18 cellular contexts compared by ENCODE assay signal in genomic region chr6:160945516-160946177, GRCh38. TPM values are rescaled to one million over a fixed set of nuclear protein-coding genes. Genes with fewer than 3 reads are reported as not detected.
DNase-seq lines count a peak whose midpoint lies in the region; ATAC-seq and TF ChIP-seq lines count a peak whose summit lies in the region.
"Had no signal": no experiment of that assay in that cellular context is flagged by ENCODE, and none has a peak within 500 bp of the region (broad histone marks: within the 10 kb centered on the region; RNA-seq: fewer than 3 reads in every experiment).

No MANE protein-coding gene starts in this region.

- H4K5ac ChIP-seq in IMR-90 (ENCODE audit: low read depth, low read length) = no peak overlapping the region

- no peak overlapping the region for H4K8ac ChIP-seq in IMR-90 (ENCODE audit: low read depth in 2 of 2, low read length in 2 of 2)

- no peak overlapping the region for H3K4ac ChIP-seq in IMR-90 (ENCODE audit: low read depth, low read length)

- no peak overlapping the region for H2BK5ac ChIP-seq in IMR-90 (ENCODE audit: low read depth, low read length, poor library complexity, severe bottlenecking)

- no peak overlapping the region for H4K91ac ChIP-seq in IMR-90 (ENCODE audit: insufficient read depth, low read depth, low read length)

- H3K4me1 ChIP-seq in IMR-90 (ENCODE audit: control insufficient read depth, insufficient read depth, low read length) (peaks cover 4% of the 10 kb centered on the region; the same call in 1 of the 2 replicates), lung (ENCODE audit: control insufficient read depth in 2 of 2, insufficient read depth in 2 of 2, low read length in 2 of 2) (no peaks in the 10 kb centered on the region), mammary epithelial cell (ENCODE audit: insufficient read depth, low read length) (peaks cover 16% of the 10 kb centered on the region)
- H3K4me1 ChIP-seq: BLaER1 had no signal

- in situ Hi-C loops in IMR-90 (cut with MboI; ENCODE audit: low sequenced_read_pairs) = no loop called here
- in situ Hi-C loops in mammary epithelial cell (cut with MboI; ENCODE audit: low sequenced_read_pairs in 2 of 2) = loop anchor here in 1 of 2 donors (25.0 kb wide), 1 partner anchor 167 kb away; no protein-coding TSS in a partner anchor

- H2BK20ac ChIP-seq in IMR-90 (ENCODE audit: low read depth, low read length) = no peak overlapping the region

- H3K9ac ChIP-seq in IMR-90 (ENCODE audit: low read depth, low read length) (no peak overlapping the region), mammary epithelial cell (ENCODE audit: insufficient read depth, low read length) (no peak overlapping the region)
- H3K9ac ChIP-seq: BLaER1 had no signal

- no peaks in the 10 kb centered on the region for H3K79me1 ChIP-seq in IMR-90 (ENCODE audit: low read depth in 1 of 2, low read length in 2 of 2)

- H2AFZ ChIP-seq in IMR-90 (replicated peaks; ENCODE audit: low read length, poor library complexity) = no peak overlapping the region
- no peak overlapping the region for H2AFZ ChIP-seq in mammary epithelial cell (ENCODE audit: low read depth, low read length)

- H3K27me3 ChIP-seq in IMR-90 (ENCODE audit: control insufficient read depth, insufficient read depth, low read length) (no peaks in the 10 kb centered on the region), lung (ENCODE audit: control insufficient read depth, insufficient read depth) (no peaks in the 10 kb centered on the region), mammary epithelial cell (ENCODE audit: insufficient read depth, low read length) (no peaks in the 10 kb centered on the region)
- H3K27me3 ChIP-seq: BLaER1 had no signal

- intact Hi-C loops in IMR-90 (cut with micrococcal nuclease) (no loop called here), mammary epithelial cell (cut with micrococcal nuclease) (loop anchor here (5.0 kb wide), 1 partner anchor 87 kb away; no protein-coding TSS in a partner anchor)

- ATAC-seq in IMR-90 (ENCODE audit: low read depth) = no peak
- ATAC-seq in lung (ENCODE audit: insufficient read depth, low FRiP score) = no peak
- ATAC-seq in omental fat pad (ENCODE audit: low FRiP score) = no peak
- no peak for ATAC-seq in HG02642 (IDR thresholded peaks at IDR 0.05; ENCODE audit: poor library complexity, unreplicated experiment)

- no peak overlapping the region for H3K23ac ChIP-seq in IMR-90 (ENCODE audit: low read depth, low read length)

- H3K27ac ChIP-seq in IMR-90 (ENCODE audit: insufficient read depth, low read length) (no peak overlapping the region), lung (ENCODE audit: low read depth in 1 of 2, low read length in 1 of 2) (no peak overlapping the region), mammary epithelial cell (ENCODE audit: insufficient read depth, low read depth, low read length) (no peak overlapping the region)
- H3K27ac ChIP-seq: BLaER1 had no signal

- H3K79me2 ChIP-seq in mammary epithelial cell (ENCODE audit: insufficient read depth, low read length) = no peaks in the 10 kb centered on the region

- H4K20me1 ChIP-seq in IMR-90 (ENCODE audit: insufficient read depth, low read length) = no peaks in the 10 kb centered on the region
- H4K20me1 ChIP-seq in mammary epithelial cell (ENCODE audit: insufficient read depth, low read length) = no peaks in the 10 kb centered on the region
- H4K20me1 ChIP-seq: BLaER1 had no signal

- CTCF ChIA-PET in IMR-90 (lab: Yijun Ruan, JAX) (no interaction called here), mammary epithelial cell (lab: Charles Lee; ENCODE audit: low non-redundant PET) (no interaction called here)

- H3K36me3 ChIP-seq in IMR-90 (ENCODE audit: control insufficient read depth, insufficient read depth, low read length) (no peaks in the 10 kb centered on the region), lung (ENCODE audit: control insufficient read depth in 2 of 2, insufficient read depth in 2 of 2, low read length in 2 of 2) (no peaks in the 10 kb centered on the region), mammary epithelial cell (ENCODE audit: insufficient read depth, low read length) (no peaks in the 10 kb centered on the region)
- H3K36me3 ChIP-seq: BLaER1 had no signal

- BruUV-seq in IMR-90 (replicated peaks; lab: Mats Ljungman, UMichigan) = no TSS peak
- BruUV-seq in mammary epithelial cell (replicated peaks; lab: Mats Ljungman, UMichigan) = no TSS peak

- no peak overlapping the region for H3K14ac ChIP-seq in IMR-90 (replicated peaks; ENCODE audit: low read depth, low read length)

- dilution Hi-C loops in IMR-90 (cut with HindIII; ENCODE audit: low sequenced_read_pairs, unreplicated experiment) (no loop called here), mammary epithelial cell (cut with HindIII; ENCODE audit: low sequenced_read_pairs) (no loop called here)

- POLR2A ChIA-PET in IMR-90 (lab: Charles Lee; ENCODE audit: unreplicated experiment) = no interaction called here

- no peak overlapping the region for H3K4me3 ChIP-seq in IMR-90 (ENCODE audit: insufficient read depth, low read depth, low read length)
- no peak overlapping the region for H3K4me3 ChIP-seq in choroid plexus epithelial cell (ENCODE audit: low read depth, low read length)
- H3K4me3 ChIP-seq in lung = no peak overlapping the region
- no peak overlapping the region for H3K4me3 ChIP-seq in mammary epithelial cell (replicated peaks in 1 of 3; ENCODE audit: insufficient read depth in 1 of 3, low read depth in 2 of 3, low read length in 3 of 3)
- H3K4me3 ChIP-seq: BLaER1 had no signal

- no peak overlapping the region for H2AK9ac ChIP-seq in IMR-90 (replicated peaks; ENCODE audit: low read depth, low read length, poor library complexity)

- no peak overlapping the region for H2BK15ac ChIP-seq in IMR-90 (ENCODE audit: low read depth, low read length)

- H2BK120ac ChIP-seq in IMR-90 (ENCODE audit: low read depth, low read length) = no peak overlapping the region

- no peaks in the 10 kb centered on the region for H3K9me1 ChIP-seq in IMR-90 (ENCODE audit: insufficient read depth, low read length)

- TF ChIP-seq RAD21 in IMR-90 (IDR thresholded peaks at IDR 0.05; ENCODE audit: low read length) = no peak

- TF ChIP-seq CTCF in IMR-90 (conservative IDR thresholded peaks at IDR 0.05; ENCODE audit: low read depth, low read length) = no peak
- TF ChIP-seq CTCF in choroid plexus epithelial cell (conservative IDR thresholded peaks at IDR 0.05; ENCODE audit: low read depth, low read length) = no peak
- no peak for TF ChIP-seq CTCF in lung (IDR thresholded peaks at IDR 0.05; ENCODE audit: control extremely low read depth, extremely low read depth)
- no peak for TF ChIP-seq CTCF in omental fat pad (IDR thresholded peaks at IDR 0.05)
- TF ChIP-seq CTCF in mammary epithelial cell (conservative IDR thresholded peaks at IDR 0.05 in 1 of 2, IDR thresholded peaks at IDR 0.05 in 1 of 2; ENCODE audit: extremely low read depth in 1 of 2, insufficient read depth in 1 of 2, low read depth in 1 of 2, low read length in 2 of 2) = no peak

- no peak for TF ChIP-seq POLR2A in IMR-90 (IDR thresholded peaks at IDR 0.05; ENCODE audit: low read depth, low read length)

- H3K9me3 ChIP-seq in IMR-90 (ENCODE audit: control insufficient read depth, insufficient read depth, low read length) (no peaks in the 10 kb centered on the region), lung (ENCODE audit: control insufficient read depth in 2 of 2, insufficient read depth in 1 of 2, low read length in 1 of 2) (no peaks in the 10 kb centered on the region), mammary epithelial cell (replicated peaks; ENCODE audit: insufficient read depth, low read length) (no peaks in the 10 kb centered on the region)
- H3K9me3 ChIP-seq: BLaER1 had no signal

- WGBS in IMR-90 (ENCODE audit: extremely low coverage in 2 of 2, insufficient read length in 1 of 2), 2 experiments = no CpG with 5 or more reads among the region's 12 CpGs
- 62 to 70% methylated on average over 12 of the region's 12 CpGs for WGBS in lung, 2 donors
- WGBS in mammary epithelial cell (ENCODE audit: low coverage, missing lambda C conversion rate) = 88% methylated on average over 10 of the region's 12 CpGs

- H3K56ac ChIP-seq in IMR-90 (ENCODE audit: extremely low read depth, insufficient read depth, low read length) = no peak overlapping the region

- H3K4me2 ChIP-seq in IMR-90 (ENCODE audit: low read depth, low read length) = no peak overlapping the region
- no peak overlapping the region for H3K4me2 ChIP-seq in mammary epithelial cell (ENCODE audit: insufficient read depth, low read depth, low read length)
- H3K4me2 ChIP-seq: BLaER1 had no signal

- no peak overlapping the region for H2AK5ac ChIP-seq in IMR-90 (ENCODE audit: low read depth, low read length)

- no peak overlapping the region for H3K18ac ChIP-seq in IMR-90 (ENCODE audit: low read depth, low read length)

- DNase-seq in DMS114 treated with DMSO at 0.1 percent for 48 hours (lab: John Stamatoyannopoulos, UW; ENCODE audit: unreplicated experiment) = peak; percentile 2
- no peak for DNase-seq in IMR-90
- peak; percentile 31 for DNase-seq in choroid plexus epithelial cell (ENCODE audit: low read depth)
- peak; percentile 20 for DNase-seq in lung (ENCODE audit: low spot score)
- no peak for DNase-seq in omental fat pad (ENCODE audit: low spot score)
- no peak for DNase-seq in mammary epithelial cell
- DNase-seq: CD4-positive, alpha-beta memory T cell; DMS79; KBM-7; NCI-H1417 treated with DMSO at 0.1 percent for 48 hours; NCI-H187 treated with DMSO at 0.1 percent for 48 hours; NCI-H226; NCI-H524; NCI-H82; OCI-M1; Right ventricle myocardium superior had no signal

TF ChIP-seq in IMR-90, 13 proteins besides CTCF, POLR2A, EP300 and RAD21:
- peak; percentile 77 for TF ChIP-seq RFX5 (IDR thresholded peaks at IDR 0.05; ENCODE audit: low read depth, low read length)
- TF ChIP-seq CHD1 (IDR thresholded peaks at IDR 0.05; ENCODE audit: low read depth, low read length) = no peak
- TF ChIP-seq RCOR1 (IDR thresholded peaks at IDR 0.05; ENCODE audit: insufficient replicate concordance, low read length) = no peak
- TF ChIP-seq MAFK (IDR thresholded peaks at IDR 0.05; ENCODE audit: low read depth, low read length) = no peak

RNA-seq across cellular contexts. Expression of gene MAP3K4, which starts 45.9 kb away (rescaled TPM):
- total RNA-seq in IMR-90 (2012; rRNA removed) = 20.4 and 23.1 TPM in 2 replicates
- polyA plus RNA-seq in IMR-90 (2012; rRNA removed) = 6.9 and 11.5 TPM in 2 replicates
- 2.0 and 3.7 TPM in 2 replicates for polyA plus RNA-seq in IMR-90 (2012; cell fraction: cytosol; rRNA removed)
- 6.4 and 26.8 TPM in 2 replicates for polyA plus RNA-seq in IMR-90 (2012; cell fraction: nucleus; rRNA removed; ENCODE audit: low replicate concordance)
- 10 to 100 TPM; 48.9 to 56.8 TPM for total RNA-seq in lung
- polyA plus RNA-seq in lung = 10 to 100 TPM in 1 of 2 donors, 1 to 10 TPM in 1; 8.6 to 10.9 TPM
- total RNA-seq in omental fat pad = 10 to 100 TPM; 18.9 to 33.6 (median 25.0) TPM
- total RNA-seq in mammary epithelial cell = 10 to 100 TPM; 44.4 to 54.0 TPM
- 12.0 TPM for polyA plus RNA-seq in mammary epithelial cell
- 39.8 TPM for polyA minus RNA-seq in mammary epithelial cell

Comparison
In these comparisons a context has a peak if more than half of its experiments do, and no peak if none do; other contexts are left out.
1. DNase-seq: peak in DMS114 treated with DMSO at 0.1 percent for 48 hours (single experiment), choroid plexus epithelial cell (single experiment) and lung (single experiment); none in IMR-90 (single experiment), omental fat pad (single experiment) and mammary epithelial cell (single experiment).